In genomic region chr6:151370509-151371078, GRCh38 we compare ENCODE assay signal across 12 cellular contexts. TPM values are rescaled to one million over a fixed set of nuclear protein-coding genes. Genes with fewer than 3 reads are reported as not detected.
DNase-seq lines count a peak whose midpoint lies in the region; ATAC-seq and TF ChIP-seq lines count a peak whose summit lies in the region.
"Had no signal": no experiment of that assay in that cellular context is flagged by ENCODE, and none has a peak within 500 bp of the region (broad histone marks: within the 10 kb centered on the region; RNA-seq: fewer than 3 reads in every experiment).

No MANE protein-coding gene starts in this region.

- H3K4me3 Mint-ChIP-seq in activated CD8-positive, alpha-beta T cell treated with anti-CD3 and anti-CD28 coated beads, Interleukin-2, amount 10 ng/mL, durations not matched to agents 7 days and 5 days = no peak overlapping the region

- H3K27me3 Mint-ChIP-seq in activated CD8-positive, alpha-beta T cell treated with anti-CD3 and anti-CD28 coated beads, Interleukin-2, amount 10 ng/mL, durations not matched to agents 7 days and 5 days (ENCODE audit: low read depth) = no peaks in the 10 kb centered on the region
- H3K27me3 Mint-ChIP-seq: CD4-positive, alpha-beta memory T cell had no signal

- peaks cover 55% of the 10 kb centered on the region for H3K36me3 Mint-ChIP-seq in activated CD8-positive, alpha-beta T cell treated with anti-CD3 and anti-CD28 coated beads, Interleukin-2, amount 10 ng/mL, durations not matched to agents 7 days and 5 days (ENCODE audit: low read depth)

- peaks cover 42% of the 10 kb centered on the region for H3K4me1 Mint-ChIP-seq in activated CD8-positive, alpha-beta T cell treated with anti-CD3 and anti-CD28 coated beads, Interleukin-2, amount 10 ng/mL, durations not matched to agents 7 days and 5 days (ENCODE audit: low read depth)

- DNase-seq in 8988T (peak; percentile 29), GM03348 (ENCODE audit: low spot score) (peak; percentile 14), fibroblast of villous mesenchyme (ENCODE audit: low read depth) (peak; percentile 28), globus pallidus (ENCODE audit: low spot score) (no peak), NCI-H446 (lab: John Stamatoyannopoulos, UW) (no peak), Ammon's horn (ENCODE audit: low spot score) (no peak)
- no peak for DNase-seq in activated CD8-positive, alpha-beta T cell treated with anti-CD3 and anti-CD28 coated beads, Interleukin-2, amount 10 ng/mL, durations not matched to agents 7 days and 5 days
- DNase-seq: body of pancreas; CD4-positive, alpha-beta memory T cell; MV-4-11 had no signal

- peak overlapping the region; percentile 93 for H3K27ac Mint-ChIP-seq in activated CD8-positive, alpha-beta T cell treated with anti-CD3 and anti-CD28 coated beads, Interleukin-2, amount 10 ng/mL, durations not matched to agents 7 days and 5 days

- ATAC-seq in activated CD8-positive, alpha-beta T cell treated with anti-CD3 and anti-CD28 coated beads, Interleukin-2, amount 10 ng/mL, durations not matched to agents 7 days and 5 days = no peak
- no peak for ATAC-seq in GM21515 (IDR thresholded peaks at IDR 0.05; ENCODE audit: unreplicated experiment)
- ATAC-seq: body of pancreas had no signal

- POLR2A ChIA-PET in activated CD8-positive, alpha-beta T cell treated with anti-CD3 and anti-CD28 coated beads, Interleukin-2, amount 10 ng/mL, durations not matched to agents 7 days and 5 days (lab: Charles Lee) = no interaction called here

- H3K9me3 Mint-ChIP-seq in activated CD8-positive, alpha-beta T cell treated with anti-CD3 and anti-CD28 coated beads, Interleukin-2, amount 10 ng/mL, durations not matched to agents 7 days and 5 days (ENCODE audit: insufficient read depth) = no peaks in the 10 kb centered on the region
- H3K9me3 Mint-ChIP-seq: CD4-positive, alpha-beta memory T cell had no signal

- no peak overlapping the region for H3K4me3 ChIP-seq in fibroblast of villous mesenchyme (ENCODE audit: low read depth, low read length)
- H3K4me3 ChIP-seq: body of pancreas, esophagus muscularis mucosa had no signal

- CTCF ChIA-PET in activated CD8-positive, alpha-beta T cell treated with anti-CD3 and anti-CD28 coated beads, Interleukin-2, amount 10 ng/mL, durations not matched to agents 7 days and 5 days (lab: Charles Lee) = interaction anchor here (1.8 kb wide), 1 partner anchor 13 kb away, joined by 7 read pairs; no protein-coding TSS in a partner anchor

- TF ChIP-seq CTCF in fibroblast of villous mesenchyme (IDR thresholded peaks at IDR 0.05; ENCODE audit: insufficient read depth, low read depth, low read length) = peak; percentile 40

RNA-seq across cellular contexts. Expression of gene ZBTB2, which starts 20.8 kb away (rescaled TPM):
- total RNA-seq in activated CD8-positive, alpha-beta T cell treated with anti-CD3 and anti-CD28 coated beads, Interleukin-2, amount 10 ng/mL, durations not matched to agents 7 days and 5 days = 10 to 100 TPM; 24.0 to 25.6 TPM
- total RNA-seq in fibroblast of villous mesenchyme = 8.7 and 10.8 TPM in 2 replicates

Comparison
In these comparisons a context has a peak if more than half of its experiments do, and no peak if none do; other contexts are left out.
1. DNase-seq: peak in 8988T (single experiment), GM03348 (single experiment) and fibroblast of villous mesenchyme (single experiment); none in activated CD8-positive, alpha-beta T cell treated with anti-CD3 and anti-CD28 coated beads, Interleukin-2, amount 10 ng/mL, durations not matched to agents 7 days and 5 days (single experiment), globus pallidus (single experiment), NCI-H446 (0 of 2) and Ammon's horn (single experiment).